In genomic region chr2:108925735-108926134, GRCh38 we compare ENCODE assay signal across 22 cellular contexts.
DNase-seq lines count a peak whose midpoint lies in the region; ATAC-seq and TF ChIP-seq lines count a peak whose summit lies in the region.
"Had no signal": no experiment of that assay in that cellular context is flagged by ENCODE, and none has a peak within 500 bp of the region (broad histone marks: within the 10 kb centered on the region; RNA-seq: fewer than 3 reads in every experiment).

No MANE protein-coding gene starts in this region.

- WGBS in mammary epithelial cell (ENCODE audit: low coverage, missing lambda C conversion rate), result 77% methylated on average over 5 of the region's 8 CpGs
- WGBS in esophagus, 2 donors, result 52 to 65% methylated on average over 8 of the region's 8 CpGs

- TF ChIP-seq CTCF in MCF 10A (IDR thresholded peaks at IDR 0.05; ENCODE audit: unreplicated experiment) (no peak), mammary epithelial cell (conservative IDR thresholded peaks at IDR 0.05 in 1 of 2, IDR thresholded peaks at IDR 0.05 in 1 of 2; ENCODE audit: extremely low read depth in 1 of 2, insufficient read depth in 1 of 2, low read depth in 1 of 2, low read length in 2 of 2) (no peak), CD14-positive monocyte (IDR thresholded peaks at IDR 0.05) (no peak), nephron progenitor cell (IDR thresholded peaks at IDR 0.05) (no peak)

- no peak overlapping the region for H3K4me2 ChIP-seq in mammary epithelial cell (ENCODE audit: insufficient read depth, low read depth, low read length)

- peaks cover 15% of the 10 kb centered on the region for H3K27me3 Mint-ChIP-seq in MCF 10A (ENCODE audit: insufficient read depth, unreplicated experiment)
- peaks cover 0 to 3% (median 0%) of the 10 kb centered on the region in 3 donors for H3K27me3 Mint-ChIP-seq in CD14-positive monocyte (ENCODE audit: low read depth in 3 of 3)
- H3K27me3 Mint-ChIP-seq in nephron progenitor cell (ENCODE audit: low read depth, poor library complexity), result peaks cover 6% of the 10 kb centered on the region
- H3K27me3 Mint-ChIP-seq: CD4-positive, CD25-positive, alpha-beta regulatory T cell had no signal

- H3K27ac ChIP-seq in mammary epithelial cell (ENCODE audit: insufficient read depth, low read depth, low read length), result no peak overlapping the region
- peak overlapping the region; percentile 73 to 75 for H3K27ac ChIP-seq in esophagus (ENCODE audit: low read depth in 2 of 2, low read length in 1 of 2)

- peak; percentile 15 for DNase-seq in MCF 10A (ENCODE audit: unreplicated experiment)
- DNase-seq in mammary epithelial cell, result no peak
- DNase-seq in CD14-positive monocyte (ENCODE audit: low spot score), result peak; percentile 24
- DNase-seq in nephron progenitor cell, result no peak
- DNase-seq in GM19238 (ENCODE audit: insufficient read length, low spot score), result no peak
- DNase-seq: CD4-positive, CD25-positive, alpha-beta regulatory T cell; DMS153; DND-41; Kasumi-1; MV-4-11; NCI-H1105; NCI-H146; NCI-H1930; NCI-H2107; NCI-H446 treated with DMSO at 0.1 percent for 48 hours; NCI-H82; NK-92 treated with Interleukin-12 subunit alpha and Interleukin-12 subunit beta, amount 100 ng/mL, for 24 hours; PC-3; SHP77 had no signal

- no peaks in the 10 kb centered on the region for H4K20me1 ChIP-seq in mammary epithelial cell (ENCODE audit: insufficient read depth, low read length)

- CTCF ChIA-PET in MCF 10A (lab: Yijun Ruan, JAX), result interaction anchor here (0.9 to 6.8 kb wide), 3 partner anchors 10 to 66 kb away, joined by 3 to 94 read pairs (median 4); partner anchors contain the start of gene EDAR
- CTCF ChIA-PET in mammary epithelial cell (lab: Charles Lee; ENCODE audit: low non-redundant PET), result no interaction called here

- no peak overlapping the region for H3K9ac ChIP-seq in mammary epithelial cell (ENCODE audit: insufficient read depth, low read length)

- H3K9me3 ChIP-seq in mammary epithelial cell (replicated peaks; ENCODE audit: insufficient read depth, low read length) (no peaks in the 10 kb centered on the region), esophagus (ENCODE audit: control insufficient read depth in 2 of 2, insufficient read depth in 1 of 2, low read depth in 1 of 2, low read length in 1 of 2) (no peaks in the 10 kb centered on the region)

- BruUV-seq in MCF 10A (replicated peaks; lab: Mats Ljungman, UMichigan) (no TSS peak), mammary epithelial cell (replicated peaks; lab: Mats Ljungman, UMichigan) (no TSS peak)

- dilution Hi-C loops in mammary epithelial cell (cut with HindIII; ENCODE audit: low sequenced_read_pairs), result no loop called here

- no peak for ATAC-seq in GM21717 (IDR thresholded peaks at IDR 0.05; ENCODE audit: unreplicated experiment)
- ATAC-seq: K562, PC-3 had no signal

- H3K4me1 ChIP-seq in mammary epithelial cell (ENCODE audit: insufficient read depth, low read length), result peaks cover 39% of the 10 kb centered on the region
- peaks cover 10 to 46% of the 10 kb centered on the region in 2 donors for H3K4me1 ChIP-seq in esophagus (ENCODE audit: control insufficient read depth in 2 of 2, insufficient read depth in 2 of 2, low read length in 1 of 2)

- no peak overlapping the region for H3K27ac Mint-ChIP-seq in MCF 10A (ENCODE audit: low read depth, unreplicated experiment)
- no peak overlapping the region for H3K27ac Mint-ChIP-seq in CD14-positive monocyte
- peak overlapping the region; percentile 12 for H3K27ac Mint-ChIP-seq in nephron progenitor cell

- no peaks in the 10 kb centered on the region for H3K36me3 ChIP-seq in mammary epithelial cell (ENCODE audit: insufficient read depth, low read length)
- peaks cover 0 to 2% of the 10 kb centered on the region in 2 donors for H3K36me3 ChIP-seq in esophagus (ENCODE audit: control insufficient read depth in 2 of 2, insufficient read depth in 2 of 2, low read length in 1 of 2)

- H3K4me3 ChIP-seq in mammary epithelial cell (replicated peaks in 1 of 3; ENCODE audit: insufficient read depth in 1 of 3, low read depth in 2 of 3, low read length in 3 of 3) (no peak overlapping the region), esophagus (ENCODE audit: low read depth in 1 of 2, low read length in 2 of 2) (no peak overlapping the region)
- H3K4me3 ChIP-seq: K562 had no signal

- H3K4me3 Mint-ChIP-seq in MCF 10A (ENCODE audit: unreplicated experiment) (no peak overlapping the region), CD14-positive monocyte (no peak overlapping the region), nephron progenitor cell (no peak overlapping the region)
- H3K4me3 Mint-ChIP-seq: CD4-positive, CD25-positive, alpha-beta regulatory T cell had no signal

- POLR2A ChIA-PET in MCF 10A (lab: Yijun Ruan, JAX), result no interaction called here

- H3K4me1 Mint-ChIP-seq in MCF 10A (ENCODE audit: insufficient read depth, unreplicated experiment), result peaks cover 19% of the 10 kb centered on the region
- H3K4me1 Mint-ChIP-seq in CD14-positive monocyte, result no peaks in the 10 kb centered on the region
- H3K4me1 Mint-ChIP-seq in nephron progenitor cell, result peaks cover 80% of the 10 kb centered on the region

- in situ Hi-C loops in mammary epithelial cell (cut with MboI; ENCODE audit: low sequenced_read_pairs in 2 of 2), result loop anchor here in 1 of 2 donors (5.0 kb wide), 1 partner anchor 62 kb away; the partner anchor contains the start of gene EDAR

- no peaks in the 10 kb centered on the region for H3K9me3 Mint-ChIP-seq in MCF 10A (ENCODE audit: unreplicated experiment)
- H3K9me3 Mint-ChIP-seq in CD14-positive monocyte, result peaks cover 0 to 2% (median 0%) of the 10 kb centered on the region in 7 donors
- no peaks in the 10 kb centered on the region for H3K9me3 Mint-ChIP-seq in nephron progenitor cell
- H3K9me3 Mint-ChIP-seq: CD4-positive, CD25-positive, alpha-beta regulatory T cell had no signal

- peaks cover 11% of the 10 kb centered on the region for H3K27me3 ChIP-seq in mammary epithelial cell (ENCODE audit: insufficient read depth, low read length)
- H3K27me3 ChIP-seq in esophagus (ENCODE audit: control insufficient read depth in 1 of 2, insufficient read depth in 2 of 2, low read length in 2 of 2), result no peaks in the 10 kb centered on the region

- H2AFZ ChIP-seq in mammary epithelial cell (ENCODE audit: low read depth, low read length), result no peak overlapping the region

- intact Hi-C loops in MCF 10A (cut with micrococcal nuclease) (loop anchor here (5.0 kb wide), 1 partner anchor 202 kb away; the partner anchor contains the start of gene SH3RF3), mammary epithelial cell (cut with micrococcal nuclease) (loop anchor here (5.0 kb wide), 2 partner anchors 42 to 587 kb away; no protein-coding TSS in a partner anchor), CD14-positive monocyte (cut with micrococcal nuclease) (loop anchor here in 1 of 2 donors (10.0 kb wide), 1 partner anchor 579 kb away; no protein-coding TSS in a partner anchor)

- H3K79me2 ChIP-seq in mammary epithelial cell (ENCODE audit: insufficient read depth, low read length), result no peaks in the 10 kb centered on the region

- peaks cover 3% of the 10 kb centered on the region for H3K36me3 Mint-ChIP-seq in MCF 10A (ENCODE audit: insufficient read depth, unreplicated experiment)
- H3K36me3 Mint-ChIP-seq in CD14-positive monocyte, result no peaks in the 10 kb centered on the region
- H3K36me3 Mint-ChIP-seq in nephron progenitor cell (ENCODE audit: low read depth), result no peaks in the 10 kb centered on the region

Comparison
In these comparisons a context has a peak if more than half of its experiments do, and no peak if none do; other contexts are left out.
1. DNase-seq: peak in MCF 10A (single experiment) and CD14-positive monocyte (single experiment); none in mammary epithelial cell (single experiment), nephron progenitor cell (single experiment) and GM19238 (single experiment).